Comparison of ENCODE assay signal across 8 cellular contexts in the genomic region with DNA sequence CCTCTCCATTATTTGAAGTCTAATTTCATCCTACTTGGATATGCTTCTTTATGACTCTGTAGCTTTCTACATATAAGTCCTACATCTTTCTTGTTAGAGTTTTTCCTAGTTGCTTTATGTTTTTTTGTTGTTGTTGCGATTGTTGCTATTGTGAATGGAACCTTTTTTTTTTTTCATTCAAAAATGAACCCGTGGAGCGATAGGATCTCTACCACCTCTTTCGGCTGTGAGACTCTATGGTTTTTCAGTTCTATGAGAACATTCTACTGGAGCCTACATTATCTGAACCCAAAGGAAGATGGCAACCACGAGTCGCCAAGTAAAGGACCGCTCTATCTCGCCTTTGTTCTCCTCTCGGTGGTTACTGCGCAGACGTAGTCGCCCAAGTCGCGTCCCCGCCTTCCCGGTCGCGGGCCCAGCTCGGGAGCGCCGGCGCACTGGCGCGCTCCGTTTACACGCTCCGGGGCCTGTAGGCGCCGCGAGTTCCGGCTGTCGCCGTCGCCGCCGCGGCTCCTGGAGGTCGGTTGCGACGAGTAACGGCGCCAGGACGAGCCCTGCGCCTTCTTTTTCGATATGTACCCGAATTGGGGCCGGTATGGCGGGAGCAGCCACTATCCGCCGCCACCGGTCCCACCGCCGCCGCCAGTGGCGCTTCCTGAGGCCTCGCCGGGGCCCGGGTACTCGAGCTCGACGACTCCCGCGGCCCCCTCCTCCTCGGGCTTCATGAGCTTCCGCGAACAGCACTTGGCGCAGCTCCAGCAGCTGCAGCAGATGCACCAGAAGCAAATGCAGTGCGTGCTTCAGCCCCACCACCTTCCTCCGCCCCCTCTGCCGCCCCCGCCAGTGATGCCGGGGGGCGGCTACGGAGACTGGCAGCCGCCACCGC.
A peak's percentile ranks its signal among the peaks of the same experiment; 100 is the strongest.
DNase-seq lines count a peak whose midpoint lies in the region; ATAC-seq, FAIRE-seq and TF ChIP-seq lines count a peak whose summit lies in the region.

A gene with protein sequence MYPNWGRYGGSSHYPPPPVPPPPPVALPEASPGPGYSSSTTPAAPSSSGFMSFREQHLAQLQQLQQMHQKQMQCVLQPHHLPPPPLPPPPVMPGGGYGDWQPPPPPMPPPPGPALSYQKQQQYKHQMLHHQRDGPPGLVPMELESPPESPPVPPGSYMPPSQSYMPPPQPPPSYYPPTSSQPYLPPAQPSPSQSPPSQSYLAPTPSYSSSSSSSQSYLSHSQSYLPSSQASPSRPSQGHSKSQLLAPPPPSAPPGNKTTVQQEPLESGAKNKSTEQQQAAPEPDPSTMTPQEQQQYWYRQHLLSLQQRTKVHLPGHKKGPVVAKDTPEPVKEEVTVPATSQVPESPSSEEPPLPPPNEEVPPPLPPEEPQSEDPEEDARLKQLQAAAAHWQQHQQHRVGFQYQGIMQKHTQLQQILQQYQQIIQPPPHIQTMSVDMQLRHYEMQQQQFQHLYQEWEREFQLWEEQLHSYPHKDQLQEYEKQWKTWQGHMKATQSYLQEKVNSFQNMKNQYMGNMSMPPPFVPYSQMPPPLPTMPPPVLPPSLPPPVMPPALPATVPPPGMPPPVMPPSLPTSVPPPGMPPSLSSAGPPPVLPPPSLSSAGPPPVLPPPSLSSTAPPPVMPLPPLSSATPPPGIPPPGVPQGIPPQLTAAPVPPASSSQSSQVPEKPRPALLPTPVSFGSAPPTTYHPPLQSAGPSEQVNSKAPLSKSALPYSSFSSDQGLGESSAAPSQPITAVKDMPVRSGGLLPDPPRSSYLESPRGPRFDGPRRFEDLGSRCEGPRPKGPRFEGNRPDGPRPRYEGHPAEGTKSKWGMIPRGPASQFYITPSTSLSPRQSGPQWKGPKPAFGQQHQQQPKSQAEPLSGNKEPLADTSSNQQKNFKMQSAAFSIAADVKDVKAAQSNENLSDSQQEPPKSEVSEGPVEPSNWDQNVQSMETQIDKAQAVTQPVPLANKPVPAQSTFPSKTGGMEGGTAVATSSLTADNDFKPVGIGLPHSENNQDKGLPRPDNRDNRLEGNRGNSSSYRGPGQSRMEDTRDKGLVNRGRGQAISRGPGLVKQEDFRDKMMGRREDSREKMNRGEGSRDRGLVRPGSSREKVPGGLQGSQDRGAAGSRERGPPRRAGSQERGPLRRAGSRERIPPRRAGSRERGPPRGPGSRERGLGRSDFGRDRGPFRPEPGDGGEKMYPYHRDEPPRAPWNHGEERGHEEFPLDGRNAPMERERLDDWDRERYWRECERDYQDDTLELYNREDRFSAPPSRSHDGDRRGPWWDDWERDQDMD (N-terminal part only) (plus strand): TSS at position 400 of the 886 bp plus-strand sequence. CDS start 174 bp downstream, at position 574.

- TF ChIP-seq POLR2A in GM18951 (IDR thresholded peaks at IDR 0.05; ENCODE audit: extremely low read depth, insufficient read depth, insufficient read length): peak; percentile 98

- peak; percentile 50 for TF ChIP-seq CTCF in AG09309 (IDR thresholded peaks at IDR 0.05; ENCODE audit: control insufficient read depth, insufficient read depth, low read depth, low read length, missing control alignments)

- in situ Hi-C loops in GM18951 (cut with MboI; ENCODE audit: low sequenced_read_pairs, unreplicated experiment): no loop called here

- H3K4me3 ChIP-seq in AG09309 (ENCODE audit: control insufficient read depth, low read depth, low read length): peak within 1 kb of the TSS; percentile 62

- peak; percentile 53 for FAIRE-seq in islet of Langerhans (lab: Jason Lieb, UNC)

- peak; percentile 91 for ATAC-seq in HG03280 (IDR thresholded peaks at IDR 0.05; ENCODE audit: unreplicated experiment)

- DNase-seq in AG09309 (ENCODE audit: low read depth) (peak; percentile 94), NCI-H345 treated with DMSO at 0.1 percent for 48 hours (lab: John Stamatoyannopoulos, UW; ENCODE audit: unreplicated experiment) (peak; percentile 97), cerebellar cortex (ENCODE audit: low spot score) (peak; percentile 97)
- DNase-seq in activated CD4-positive, CD25-positive, alpha-beta regulatory T cell treated with anti-CD3 and anti-CD28 coated beads, Interleukin-2, amount 50 U/mL, for 16 hours (ENCODE audit: low read depth, low spot score): peak; percentile 87
- DNase-seq in stimulated activated CD4-positive, alpha-beta T cell treated with anti-CD3 and anti-CD28 coated beads, Interleukin-12 subunit alpha, Interleukin-12 subunit beta, amount 100 ng/mL, for 48 hours (ENCODE audit: low read depth in 2 of 3, low spot score in 1 of 3): peak; percentile 86 to 88 (median 87)

Comparison
In these comparisons a context has a peak if more than half of its experiments do, and no peak if none do; other contexts are left out.
1. Peak in every context shown above with its lines: DNase-seq, ATAC-seq and H3K4me3 ChIP-seq.